ENCODE assay signal across 1 cellular context in the genomic region with DNA sequence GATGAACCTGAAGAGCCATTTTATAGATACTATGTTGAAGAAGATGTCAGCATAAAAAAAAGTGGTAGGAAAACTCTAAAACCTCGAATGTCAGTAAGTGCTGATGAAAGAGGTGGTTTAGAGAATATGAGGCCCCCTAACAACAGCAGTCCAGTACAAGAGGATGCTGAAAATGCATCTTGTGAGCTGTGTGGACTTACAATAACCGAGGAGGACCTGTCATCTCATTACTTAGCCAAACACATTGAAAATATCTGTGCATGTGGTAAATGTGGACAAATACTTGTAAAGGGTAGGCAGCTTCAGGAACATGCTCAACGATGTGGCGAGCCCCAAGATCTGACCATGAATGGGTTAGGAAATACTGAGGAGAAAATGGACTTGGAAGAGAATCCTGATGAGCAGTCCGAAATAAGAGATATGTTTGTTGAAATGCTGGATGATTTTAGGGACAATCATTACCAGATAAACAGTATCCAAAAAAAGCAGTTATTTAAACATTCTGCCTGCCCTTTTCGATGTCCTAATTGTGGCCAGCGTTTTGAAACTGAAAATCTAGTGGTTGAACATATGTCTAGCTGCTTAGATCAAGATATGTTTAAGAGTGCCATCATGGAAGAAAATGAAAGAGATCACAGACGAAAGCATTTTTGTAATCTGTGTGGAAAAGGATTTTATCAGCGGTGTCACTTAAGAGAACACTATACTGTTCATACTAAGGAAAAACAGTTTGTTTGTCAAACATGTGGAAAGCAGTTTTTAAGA.
TF ChIP-seq lines count a peak whose summit lies in the region.

No MANE protein-coding gene starts in this region.

TF ChIP-seq in endothelial cell of umbilical vein, 7 proteins besides CTCF, POLR2A, EP300 and RAD21 (continued from another document):
- TF ChIP-seq JUN (IDR thresholded peaks at IDR 0.05; ENCODE audit: borderline replicate concordance, insufficient read depth, insufficient read length, low read depth) = no peak
- no peak for TF ChIP-seq MYC (IDR thresholded peaks at IDR 0.05; ENCODE audit: low read depth, low read length)
- TF ChIP-seq, protein P1, sequence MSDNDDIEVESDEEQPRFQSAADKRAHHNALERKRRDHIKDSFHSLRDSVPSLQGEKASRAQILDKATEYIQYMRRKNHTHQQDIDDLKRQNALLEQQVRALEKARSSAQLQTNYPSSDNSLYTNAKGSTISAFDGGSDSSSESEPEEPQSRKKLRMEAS (IDR thresholded peaks at IDR 0.05; ENCODE audit: insufficient read depth, insufficient read length) = no peak
- TF ChIP-seq FOS (IDR thresholded peaks at IDR 0.05; ENCODE audit: borderline replicate concordance, insufficient read depth, low read length) = no peak
